1 cellular context compared by ENCODE assay signal in the genomic region with DNA sequence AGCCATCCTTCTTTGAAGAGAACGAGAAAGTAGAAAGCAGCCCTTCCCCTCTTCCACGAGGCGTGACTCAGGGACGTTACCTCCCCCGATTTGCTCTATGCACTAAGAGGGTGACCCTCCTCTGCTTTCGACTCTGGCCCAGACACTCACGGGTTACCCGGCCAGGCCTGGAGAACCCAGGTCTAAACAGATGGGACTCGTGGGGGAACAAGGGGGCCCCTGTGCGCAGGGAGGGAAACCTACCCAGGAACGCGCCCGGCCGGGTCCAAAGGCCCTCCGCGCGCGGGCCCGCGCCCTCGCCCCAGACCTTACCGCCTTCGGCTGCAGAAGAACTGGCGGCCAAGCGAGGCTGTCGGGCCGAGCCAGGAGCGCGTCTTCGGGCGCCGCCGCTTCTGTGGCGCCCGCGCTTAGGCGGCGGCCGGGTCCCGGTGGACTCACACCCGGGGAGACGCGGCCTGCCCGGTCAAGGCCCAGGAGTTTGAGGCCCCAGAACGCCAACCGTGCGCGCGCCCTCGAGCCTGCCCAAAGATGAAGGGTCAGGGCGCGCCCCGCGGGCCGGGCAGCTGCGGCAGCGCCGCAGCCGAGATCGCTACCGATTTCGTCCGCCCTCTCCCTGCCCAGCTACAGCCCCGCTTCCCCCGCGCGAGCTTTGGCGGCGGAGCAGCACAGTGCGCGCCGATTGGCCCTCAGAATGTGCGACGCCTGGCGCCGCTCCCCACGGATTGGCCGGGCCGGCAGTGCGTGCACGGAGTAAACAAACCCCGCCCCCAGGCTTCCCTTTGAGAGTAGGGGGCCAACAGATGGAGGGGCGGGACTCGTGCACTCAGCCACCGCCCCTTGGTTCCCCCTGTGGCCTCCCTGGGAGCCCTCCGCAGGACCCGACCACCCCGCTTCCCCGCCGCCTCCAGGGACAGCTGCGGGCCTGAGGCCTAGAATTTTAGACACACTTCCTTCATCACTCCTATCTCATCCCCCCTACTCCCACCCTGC.
TF ChIP-seq lines count a peak whose summit lies in the region.

A gene with protein sequence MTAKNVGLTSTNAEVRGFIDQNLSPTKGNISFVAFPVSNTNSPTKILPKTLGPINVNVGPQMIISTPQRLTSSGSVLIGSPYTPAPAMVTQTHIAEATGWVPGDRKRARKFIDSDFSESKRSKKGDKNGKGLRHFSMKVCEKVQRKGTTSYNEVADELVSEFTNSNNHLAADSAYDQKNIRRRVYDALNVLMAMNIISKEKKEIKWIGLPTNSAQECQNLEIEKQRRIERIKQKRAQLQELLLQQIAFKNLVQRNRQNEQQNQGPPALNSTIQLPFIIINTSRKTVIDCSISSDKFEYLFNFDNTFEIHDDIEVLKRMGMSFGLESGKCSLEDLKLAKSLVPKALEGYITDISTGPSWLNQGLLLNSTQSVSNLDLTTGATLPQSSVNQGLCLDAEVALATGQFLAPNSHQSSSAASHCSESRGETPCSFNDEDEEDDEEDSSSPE (minus strand): TSS at position 674 of the 990 bp plus-strand sequence. CDS start 47,795 bp downstream, outside the sequence.

TF ChIP-seq in HepG2, 621 proteins besides CTCF, POLR2A, EP300 and RAD21 (continued from another document and continues in another):
- TF ChIP-seq, protein P1, sequence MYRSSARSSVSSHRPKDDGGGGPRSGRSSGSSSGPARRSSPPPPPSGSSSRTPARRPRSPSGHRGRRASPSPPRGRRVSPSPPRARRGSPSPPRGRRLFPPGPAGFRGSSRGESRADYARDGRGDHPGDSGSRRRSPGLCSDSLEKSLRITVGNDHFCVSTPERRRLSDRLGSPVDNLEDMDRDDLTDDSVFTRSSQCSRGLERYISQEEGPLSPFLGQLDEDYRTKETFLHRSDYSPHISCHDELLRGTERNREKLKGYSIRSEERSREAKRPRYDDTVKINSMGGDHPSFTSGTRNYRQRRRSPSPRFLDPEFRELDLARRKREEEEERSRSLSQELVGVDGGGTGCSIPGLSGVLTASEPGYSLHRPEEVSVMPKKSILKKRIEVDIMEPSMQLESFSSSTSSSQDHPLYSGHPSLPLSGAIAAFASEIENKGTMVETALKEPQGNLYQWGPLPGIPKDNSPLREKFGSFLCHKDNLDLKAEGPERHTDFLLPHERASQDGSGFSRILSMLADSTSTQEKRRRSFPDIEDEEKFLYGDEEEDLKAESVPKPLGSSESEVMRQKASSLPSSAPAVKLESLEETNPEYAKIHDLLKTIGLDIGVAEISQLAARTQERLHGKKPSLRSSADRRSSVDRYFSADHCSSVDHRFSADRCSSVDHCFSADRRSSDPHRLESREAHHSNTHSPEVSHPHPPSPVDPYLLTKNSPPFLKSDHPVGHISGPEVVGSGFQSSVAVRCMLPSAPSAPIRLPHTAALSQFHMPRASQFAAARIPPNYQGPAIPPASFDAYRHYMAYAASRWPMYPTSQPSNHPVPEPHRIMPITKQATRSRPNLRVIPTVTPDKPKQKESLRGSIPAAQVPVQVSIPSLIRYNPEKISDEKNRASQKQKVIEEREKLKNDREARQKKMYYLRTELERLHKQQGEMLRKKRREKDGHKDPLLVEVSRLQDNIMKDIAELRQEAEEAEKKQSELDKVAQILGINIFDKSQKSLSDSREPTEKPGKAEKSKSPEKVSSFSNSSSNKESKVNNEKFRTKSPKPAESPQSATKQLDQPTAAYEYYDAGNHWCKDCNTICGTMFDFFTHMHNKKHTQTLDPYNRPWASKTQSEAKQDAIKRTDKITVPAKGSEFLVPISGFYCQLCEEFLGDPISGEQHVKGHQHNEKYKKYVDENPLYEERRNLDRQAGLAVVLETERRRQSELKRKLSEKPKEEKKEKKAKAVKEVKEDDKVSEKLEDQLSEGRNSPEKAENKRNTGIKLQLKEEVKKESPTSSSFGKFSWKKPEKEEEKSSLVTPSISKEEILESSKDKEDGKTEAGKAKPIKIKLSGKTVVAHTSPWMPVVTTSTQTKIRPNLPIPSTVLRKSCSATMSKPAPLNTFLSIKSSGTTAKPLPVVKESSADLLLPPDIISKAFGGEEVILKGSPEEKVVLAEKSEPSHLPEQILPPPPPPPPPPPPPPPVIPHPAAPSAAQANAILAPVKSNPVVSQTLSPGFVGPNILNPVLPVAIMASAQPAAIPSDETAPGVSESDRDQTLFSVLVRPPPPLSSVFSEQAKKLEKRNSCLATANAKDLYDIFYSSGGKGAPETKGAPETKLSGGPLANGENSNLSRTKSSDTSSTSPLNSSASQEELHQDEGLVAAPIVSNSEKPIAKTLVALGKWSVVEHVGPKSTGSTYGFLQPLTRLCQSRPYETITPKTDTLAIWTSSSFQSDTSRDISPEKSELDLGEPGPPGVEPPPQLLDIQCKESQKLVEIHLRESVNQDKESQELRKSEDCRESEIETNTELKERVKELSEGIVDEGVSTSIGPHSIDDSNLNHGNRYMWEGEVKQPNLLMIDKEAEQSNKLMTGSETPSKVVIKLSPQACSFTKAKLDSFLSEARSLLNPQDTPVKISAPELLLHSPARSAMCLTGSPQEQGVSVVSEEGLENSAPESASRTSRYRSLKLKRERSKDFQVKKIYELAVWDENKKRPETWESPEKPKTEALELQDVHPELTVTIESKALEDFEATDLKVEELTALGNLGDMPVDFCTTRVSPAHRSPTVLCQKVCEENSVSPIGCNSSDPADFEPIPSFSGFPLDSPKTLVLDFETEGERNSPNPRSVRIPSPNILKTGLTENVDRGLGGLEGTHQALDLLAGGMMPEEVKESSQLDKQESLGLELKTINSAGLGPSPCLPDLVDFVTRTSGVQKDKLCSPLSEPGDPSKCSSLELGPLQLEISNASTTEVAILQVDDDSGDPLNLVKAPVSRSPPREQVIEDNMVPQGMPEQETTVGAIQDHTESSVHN (CRISPR knock-in tag; IDR thresholded peaks at IDR 0.05) = 0 out of 2 replicates have a peak, but pooled peaks have one; percentile 25
- TF ChIP-seq NR3C1 (CRISPR knock-in tag; IDR thresholded peaks at IDR 0.05) (no peak), RAD51 (IDR thresholded peaks at IDR 0.05; ENCODE audit: borderline replicate concordance) (no peak), ZNF891 (CRISPR knock-in tag; IDR thresholded peaks at IDR 0.05) (peak; percentile 72; the same call in 1 of the 2 replicates), ZNF354B (CRISPR knock-in tag; IDR thresholded peaks at IDR 0.05) (no peak), ZNF33B (CRISPR knock-in tag; IDR thresholded peaks at IDR 0.05) (0 out of 2 replicates have a peak, but pooled peaks have one; percentile 21), IRX3 (CRISPR knock-in tag; IDR thresholded peaks at IDR 0.05; ENCODE audit: borderline replicate concordance, low read depth) (0 out of 2 replicates have a peak, but pooled peaks have one; percentile 59), ZNF225 (CRISPR knock-in tag; IDR thresholded peaks at IDR 0.05) (0 out of 2 replicates have a peak, but pooled peaks have one; percentile 18), GFI1 (CRISPR knock-in tag; IDR thresholded peaks at IDR 0.05; ENCODE audit: borderline replicate concordance) (peak; percentile 62; the same call in 1 of the 2 replicates), TOPORS (CRISPR knock-in tag; IDR thresholded peaks at IDR 0.05) (no peak), ZNF274 (CRISPR knock-in tag; IDR thresholded peaks at IDR 0.05) (peak; percentile 41; the same call in 1 of the 2 replicates), ZNF577 (CRISPR knock-in tag; IDR thresholded peaks at IDR 0.05; ENCODE audit: borderline replicate concordance, low read depth) (no peak), ZNF143 (CRISPR knock-in tag; IDR thresholded peaks at IDR 0.05) (no peak; the same call in 1 of the 2 replicates), ARNTL (CRISPR knock-in tag; IDR thresholded peaks at IDR 0.05) (peak; percentile 58; the same call in 1 of the 2 replicates)
- TF ChIP-seq, protein P2, sequence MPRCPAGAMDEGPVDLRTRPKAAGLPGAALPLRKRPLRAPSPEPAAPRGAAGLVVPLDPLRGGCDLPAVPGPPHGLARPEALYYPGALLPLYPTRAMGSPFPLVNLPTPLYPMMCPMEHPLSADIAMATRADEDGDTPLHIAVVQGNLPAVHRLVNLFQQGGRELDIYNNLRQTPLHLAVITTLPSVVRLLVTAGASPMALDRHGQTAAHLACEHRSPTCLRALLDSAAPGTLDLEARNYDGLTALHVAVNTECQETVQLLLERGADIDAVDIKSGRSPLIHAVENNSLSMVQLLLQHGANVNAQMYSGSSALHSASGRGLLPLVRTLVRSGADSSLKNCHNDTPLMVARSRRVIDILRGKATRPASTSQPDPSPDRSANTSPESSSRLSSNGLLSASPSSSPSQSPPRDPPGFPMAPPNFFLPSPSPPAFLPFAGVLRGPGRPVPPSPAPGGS (CRISPR knock-in tag; IDR thresholded peaks at IDR 0.05) = peak; percentile 73
- TF ChIP-seq, protein P3, sequence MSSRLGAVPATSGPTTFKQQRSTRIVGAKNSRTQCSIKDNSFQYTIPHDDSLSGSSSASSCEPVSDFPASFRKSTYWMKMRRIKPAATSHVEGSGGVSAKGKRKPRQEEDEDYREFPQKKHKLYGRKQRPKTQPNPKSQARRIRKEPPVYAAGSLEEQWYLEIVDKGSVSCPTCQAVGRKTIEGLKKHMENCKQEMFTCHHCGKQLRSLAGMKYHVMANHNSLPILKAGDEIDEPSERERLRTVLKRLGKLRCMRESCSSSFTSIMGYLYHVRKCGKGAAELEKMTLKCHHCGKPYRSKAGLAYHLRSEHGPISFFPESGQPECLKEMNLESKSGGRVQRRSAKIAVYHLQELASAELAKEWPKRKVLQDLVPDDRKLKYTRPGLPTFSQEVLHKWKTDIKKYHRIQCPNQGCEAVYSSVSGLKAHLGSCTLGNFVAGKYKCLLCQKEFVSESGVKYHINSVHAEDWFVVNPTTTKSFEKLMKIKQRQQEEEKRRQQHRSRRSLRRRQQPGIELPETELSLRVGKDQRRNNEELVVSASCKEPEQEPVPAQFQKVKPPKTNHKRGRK (CRISPR knock-in tag; IDR thresholded peaks at IDR 0.05) = no peak
- TF ChIP-seq, protein P4, sequence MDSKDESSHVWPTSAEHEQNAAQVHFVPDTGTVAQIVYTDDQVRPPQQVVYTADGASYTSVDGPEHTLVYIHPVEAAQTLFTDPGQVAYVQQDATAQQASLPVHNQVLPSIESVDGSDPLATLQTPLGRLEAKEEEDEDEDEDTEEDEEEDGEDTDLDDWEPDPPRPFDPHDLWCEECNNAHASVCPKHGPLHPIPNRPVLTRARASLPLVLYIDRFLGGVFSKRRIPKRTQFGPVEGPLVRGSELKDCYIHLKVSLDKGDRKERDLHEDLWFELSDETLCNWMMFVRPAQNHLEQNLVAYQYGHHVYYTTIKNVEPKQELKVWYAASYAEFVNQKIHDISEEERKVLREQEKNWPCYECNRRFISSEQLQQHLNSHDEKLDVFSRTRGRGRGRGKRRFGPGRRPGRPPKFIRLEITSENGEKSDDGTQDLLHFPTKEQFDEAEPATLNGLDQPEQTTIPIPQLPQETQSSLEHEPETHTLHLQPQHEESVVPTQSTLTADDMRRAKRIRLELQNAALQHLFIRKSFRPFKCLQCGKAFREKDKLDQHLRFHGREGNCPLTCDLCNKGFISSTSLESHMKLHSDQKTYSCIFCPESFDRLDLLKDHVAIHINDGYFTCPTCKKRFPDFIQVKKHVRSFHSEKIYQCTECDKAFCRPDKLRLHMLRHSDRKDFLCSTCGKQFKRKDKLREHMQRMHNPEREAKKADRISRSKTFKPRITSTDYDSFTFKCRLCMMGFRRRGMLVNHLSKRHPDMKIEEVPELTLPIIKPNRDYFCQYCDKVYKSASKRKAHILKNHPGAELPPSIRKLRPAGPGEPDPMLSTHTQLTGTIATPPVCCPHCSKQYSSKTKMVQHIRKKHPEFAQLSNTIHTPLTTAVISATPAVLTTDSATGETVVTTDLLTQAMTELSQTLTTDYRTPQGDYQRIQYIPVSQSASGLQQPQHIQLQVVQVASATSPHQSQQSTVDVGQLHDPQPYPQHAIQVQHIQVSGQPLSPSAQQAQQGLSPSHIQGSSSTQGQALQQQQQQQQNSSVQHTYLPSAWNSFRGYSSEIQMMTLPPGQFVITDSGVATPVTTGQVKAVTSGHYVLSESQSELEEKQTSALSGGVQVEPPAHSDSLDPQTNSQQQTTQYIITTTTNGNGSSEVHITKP (CRISPR knock-in tag; IDR thresholded peaks at IDR 0.05; ENCODE audit: low read depth) = no peak; the same call in 1 of the 2 replicates
- TF ChIP-seq, protein P5, sequence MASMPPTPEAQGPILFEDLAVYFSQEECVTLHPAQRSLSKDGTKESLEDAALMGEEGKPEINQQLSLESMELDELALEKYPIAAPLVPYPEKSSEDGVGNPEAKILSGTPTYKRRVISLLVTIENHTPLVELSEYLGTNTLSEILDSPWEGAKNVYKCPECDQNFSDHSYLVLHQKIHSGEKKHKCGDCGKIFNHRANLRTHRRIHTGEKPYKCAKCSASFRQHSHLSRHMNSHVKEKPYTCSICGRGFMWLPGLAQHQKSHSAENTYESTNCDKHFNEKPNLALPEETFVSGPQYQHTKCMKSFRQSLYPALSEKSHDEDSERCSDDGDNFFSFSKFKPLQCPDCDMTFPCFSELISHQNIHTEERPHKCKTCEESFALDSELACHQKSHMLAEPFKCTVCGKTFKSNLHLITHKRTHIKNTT (CRISPR knock-in tag; IDR thresholded peaks at IDR 0.05) = no peak
- TF ChIP-seq, protein P6, sequence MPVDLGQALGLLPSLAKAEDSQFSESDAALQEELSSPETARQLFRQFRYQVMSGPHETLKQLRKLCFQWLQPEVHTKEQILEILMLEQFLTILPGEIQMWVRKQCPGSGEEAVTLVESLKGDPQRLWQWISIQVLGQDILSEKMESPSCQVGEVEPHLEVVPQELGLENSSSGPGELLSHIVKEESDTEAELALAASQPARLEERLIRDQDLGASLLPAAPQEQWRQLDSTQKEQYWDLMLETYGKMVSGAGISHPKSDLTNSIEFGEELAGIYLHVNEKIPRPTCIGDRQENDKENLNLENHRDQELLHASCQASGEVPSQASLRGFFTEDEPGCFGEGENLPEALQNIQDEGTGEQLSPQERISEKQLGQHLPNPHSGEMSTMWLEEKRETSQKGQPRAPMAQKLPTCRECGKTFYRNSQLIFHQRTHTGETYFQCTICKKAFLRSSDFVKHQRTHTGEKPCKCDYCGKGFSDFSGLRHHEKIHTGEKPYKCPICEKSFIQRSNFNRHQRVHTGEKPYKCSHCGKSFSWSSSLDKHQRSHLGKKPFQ (CRISPR knock-in tag; IDR thresholded peaks at IDR 0.05; ENCODE audit: insufficient replicate concordance) = peak; percentile 63
